In the genomic region with DNA sequence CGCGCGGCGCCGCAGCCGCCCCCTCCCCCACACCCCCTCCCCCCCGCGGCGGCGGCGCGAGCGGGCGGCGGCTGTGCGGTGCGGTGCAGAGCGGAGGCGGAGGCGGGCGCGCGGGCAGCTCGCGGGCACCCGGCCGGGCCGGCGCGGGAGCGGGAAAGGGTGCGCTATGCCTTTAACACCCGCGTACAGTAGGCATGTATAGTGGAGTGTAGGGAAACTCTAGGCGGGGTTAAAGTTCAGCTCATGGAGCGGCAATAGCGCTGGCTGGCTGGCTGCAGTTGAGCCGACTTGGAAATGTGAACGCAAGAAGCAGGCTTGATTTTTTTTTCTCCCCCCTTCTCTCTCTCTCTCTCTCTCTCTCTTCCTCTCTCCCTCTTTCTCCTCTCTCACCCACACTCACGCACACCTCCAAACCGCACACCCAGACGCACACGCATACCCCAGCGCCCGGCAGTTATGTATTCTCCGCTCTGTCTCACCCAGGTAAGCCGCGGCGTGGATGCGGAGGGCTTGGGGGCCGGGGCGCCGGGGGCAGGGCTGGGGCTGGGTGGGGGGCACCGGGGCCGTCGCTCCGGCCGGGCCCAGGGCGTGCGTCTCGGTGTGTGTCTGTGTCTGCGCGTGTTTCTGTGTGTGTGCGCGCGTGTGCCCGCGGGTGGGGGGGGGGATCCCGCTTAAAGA, we compare ENCODE assay signal across 8 cellular contexts. TPM values are rescaled to one million over a fixed set of nuclear protein-coding genes. Genes with fewer than 3 reads are reported as not detected.
DNase-seq lines count a peak whose midpoint lies in the region; ATAC-seq and TF ChIP-seq lines count a peak whose summit lies in the region.

NFIA (plus strand) TSS at position 226 of the 678 bp plus-strand sequence.

- TF ChIP-seq CTCF in HEK293 (tag by site-specific recombination; IDR thresholded peaks at IDR 0.05): no peak
- no peak for TF ChIP-seq CTCF in Panc1 (IDR thresholded peaks at IDR 0.05)
- no peak for TF ChIP-seq CTCF in neural crest cell (conservative IDR thresholded peaks at IDR 0.05)

- H3K27me3 Mint-ChIP-seq in neural crest cell (ENCODE audit: low read depth): peaks cover 82% of the 10 kb centered on the region

- no TSS peak for BruUV-seq in Panc1 (replicated peaks; lab: Mats Ljungman, UMichigan)

- peak within 1 kb of the TSS; percentile 94 for H3K4me3 Mint-ChIP-seq in neural crest cell

- peaks cover 44% of the 10 kb centered on the region for H3K4me1 Mint-ChIP-seq in neural crest cell

- POLR2A ChIA-PET in HEK293 (lab: Yijun Ruan, JAX) (interaction anchor here (0.6 to 2.2 kb wide), 14 partner anchors 10 to 255 kb away, joined by 3 to 14 read pairs (median 4); no protein-coding TSS in a partner anchor), Panc1 (lab: Charles Lee) (interaction anchor here (0.6 to 0.7 kb wide), 2 partner anchors 94 to 765 kb away, joined by 4 read pairs; no protein-coding TSS in a partner anchor)

- intact Hi-C loops in Panc1 (cut with micrococcal nuclease; ENCODE audit: unreplicated experiment): loop anchor here (10.0 kb wide), 1 partner anchor 252 kb away; no protein-coding TSS in a partner anchor

- H3K4me3 ChIP-seq in HEK293 (ENCODE audit: low read depth, low read length) (peak within 1 kb of the TSS; percentile 95), Panc1 (ENCODE audit: low read depth in 2 of 2, low read length in 2 of 2) (peak within 1 kb of the TSS; percentile 77 to 83)

- H3K27ac ChIP-seq in HEK293 (ENCODE audit: extremely low read depth, low read depth, low read length): peak within 1 kb of the TSS; percentile 94
- peak within 1 kb of the TSS; percentile 88 for H3K27ac ChIP-seq in Panc1 (ENCODE audit: low read length)

- peak; percentile 70 for DNase-seq in ACHN
- DNase-seq in Panc1 (ENCODE audit: low read depth, low spot score): peak; percentile 59
- peak; percentile 7 to 56 for DNase-seq in activated naive CD4-positive, alpha-beta T cell treated with anti-CD3 and anti-CD28 coated beads, Interleukin-2, amount 50 U/mL, for 72 hours (ENCODE audit: low spot score in 2 of 2)
- peak; percentile 29 for DNase-seq in germinal center (ENCODE audit: low spot score)
- peak; percentile 26 for DNase-seq in neural crest cell (ENCODE audit: low read depth, low spot score)
- DNase-seq in NCI-H2107 treated with DMSO at 0.1 percent for 48 hours (lab: John Stamatoyannopoulos, UW; ENCODE audit: unreplicated experiment): no peak

- in situ Hi-C loops in ACHN (cut with HindIII; ENCODE audit: low pct_ligation_motif_present, low pct_unique_long_range_greater_than_20kb, low sequenced_read_pairs): no loop called here
- in situ Hi-C loops in Panc1 (cut with HindIII; ENCODE audit: low pct_unique_long_range_greater_than_20kb, low sequenced_read_pairs): no loop called here

- H3K27ac Mint-ChIP-seq in activated naive CD4-positive, alpha-beta T cell treated with anti-CD3 and anti-CD28 coated beads, Interleukin-2, amount 50 U/mL, for 72 hours: no peak within 1 kb of the TSS
- H3K27ac Mint-ChIP-seq in neural crest cell (ENCODE audit: unreplicated experiment): no peak within 1 kb of the TSS

- H3K9me3 Mint-ChIP-seq in activated naive CD4-positive, alpha-beta T cell treated with anti-CD3 and anti-CD28 coated beads, Interleukin-2, amount 50 U/mL, for 72 hours: no peaks in the 10 kb centered on the region
- H3K9me3 Mint-ChIP-seq in neural crest cell: no peaks in the 10 kb centered on the region

- H3K4me1 ChIP-seq in HEK293 (ENCODE audit: control insufficient read depth, insufficient read depth, low read length): peaks cover 21% of the 10 kb centered on the region
- H3K4me1 ChIP-seq in Panc1 (ENCODE audit: control insufficient read depth, insufficient read depth, low read length): peaks cover 57% of the 10 kb centered on the region

- H3K36me3 Mint-ChIP-seq in activated naive CD4-positive, alpha-beta T cell treated with anti-CD3 and anti-CD28 coated beads, Interleukin-2, amount 50 U/mL, for 72 hours: peaks cover 0 to 7% of the 10 kb centered on the region in 2 donors
- H3K36me3 Mint-ChIP-seq in neural crest cell (ENCODE audit: low read depth): no peaks in the 10 kb centered on the region

- no peaks in the 10 kb centered on the region for H3K9me3 ChIP-seq in HEK293 (ENCODE audit: control insufficient read depth, insufficient read depth, low read depth, low read length)
- no peaks in the 10 kb centered on the region for H3K9me3 ChIP-seq in Panc1 (ENCODE audit: control insufficient read depth, insufficient read depth, low read depth, low read length)

- CTCF ChIA-PET in HEK293 (lab: Yijun Ruan, JAX): interaction anchor here (0.6 kb wide), 1 partner anchor 36 kb away, joined by 3 read pairs; no protein-coding TSS in a partner anchor
- CTCF ChIA-PET in Panc1 (lab: Charles Lee): interaction anchor here (0.6 to 1.5 kb wide), 2 partner anchors 33 to 128 kb away, joined by 5 to 8 read pairs; no protein-coding TSS in a partner anchor

- no peaks in the 10 kb centered on the region for H3K27me3 ChIP-seq in Panc1 (ENCODE audit: control insufficient read depth, insufficient read depth, low read length)

- no peaks in the 10 kb centered on the region for H3K36me3 ChIP-seq in HEK293 (ENCODE audit: control insufficient read depth in 2 of 2, insufficient read depth in 1 of 2, low read length in 2 of 2)
- no peaks in the 10 kb centered on the region; the same call in 1 of the 2 replicates for H3K36me3 ChIP-seq in Panc1 (ENCODE audit: control insufficient read depth, insufficient read depth, low read length)

- ATAC-seq in Panc1: peak; percentile 82
- ATAC-seq in activated naive CD4-positive, alpha-beta T cell treated with anti-CD3 and anti-CD28 coated beads, Interleukin-2, amount 50 U/mL, for 72 hours: peak; percentile 27 to 46
- ATAC-seq in GM21737 (IDR thresholded peaks at IDR 0.05; ENCODE audit: unreplicated experiment): no peak

TF ChIP-seq in HEK293, 187 proteins besides CTCF, POLR2A, EP300 and RAD21 (continues in another document):
- TF ChIP-seq ZFHX2 (tag by site-specific recombination; conservative IDR thresholded peaks at IDR 0.05) (0 out of 2 replicates have a peak, but pooled peaks have one; percentile 40), ZNF514 (tag by site-specific recombination; IDR thresholded peaks at IDR 0.05) (no peak), SALL2 (tag by site-specific recombination; IDR thresholded peaks at IDR 0.05; ENCODE audit: borderline replicate concordance) (no peak), ZNF311 (tag by site-specific recombination; IDR thresholded peaks at IDR 0.05; ENCODE audit: borderline replicate concordance) (no peak), ZNF529 (tag by site-specific recombination; IDR thresholded peaks at IDR 0.05; ENCODE audit: insufficient replicate concordance) (no peak), ZNF785 (tag by site-specific recombination; IDR thresholded peaks at IDR 0.05) (no peak), ZNF112 (tag by site-specific recombination; IDR thresholded peaks at IDR 0.05) (no peak), ZNF140 (tag by site-specific recombination; IDR thresholded peaks at IDR 0.05) (no peak), SP3 (tag by site-specific recombination; IDR thresholded peaks at IDR 0.05) (no peak), ZNF133 (tag by site-specific recombination; IDR thresholded peaks at IDR 0.05) (no peak), ZNF335 (tag by site-specific recombination; conservative IDR thresholded peaks at IDR 0.05) (peak; percentile 83), ZNF837 (tag by site-specific recombination; IDR thresholded peaks at IDR 0.05) (no peak), REPIN1 (tag by site-specific recombination; IDR thresholded peaks at IDR 0.05; ENCODE audit: low read depth) (peak; percentile 54; the same call in 1 of the 2 replicates), ZNF202 (tag by site-specific recombination; IDR thresholded peaks at IDR 0.05; ENCODE audit: borderline replicate concordance) (no peak)
- TF ChIP-seq, protein P1, sequence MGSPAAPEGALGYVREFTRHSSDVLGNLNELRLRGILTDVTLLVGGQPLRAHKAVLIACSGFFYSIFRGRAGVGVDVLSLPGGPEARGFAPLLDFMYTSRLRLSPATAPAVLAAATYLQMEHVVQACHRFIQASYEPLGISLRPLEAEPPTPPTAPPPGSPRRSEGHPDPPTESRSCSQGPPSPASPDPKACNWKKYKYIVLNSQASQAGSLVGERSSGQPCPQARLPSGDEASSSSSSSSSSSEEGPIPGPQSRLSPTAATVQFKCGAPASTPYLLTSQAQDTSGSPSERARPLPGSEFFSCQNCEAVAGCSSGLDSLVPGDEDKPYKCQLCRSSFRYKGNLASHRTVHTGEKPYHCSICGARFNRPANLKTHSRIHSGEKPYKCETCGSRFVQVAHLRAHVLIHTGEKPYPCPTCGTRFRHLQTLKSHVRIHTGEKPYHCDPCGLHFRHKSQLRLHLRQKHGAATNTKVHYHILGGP (tag by site-specific recombination; IDR thresholded peaks at IDR 0.05): no peak
- TF ChIP-seq, protein P2, sequence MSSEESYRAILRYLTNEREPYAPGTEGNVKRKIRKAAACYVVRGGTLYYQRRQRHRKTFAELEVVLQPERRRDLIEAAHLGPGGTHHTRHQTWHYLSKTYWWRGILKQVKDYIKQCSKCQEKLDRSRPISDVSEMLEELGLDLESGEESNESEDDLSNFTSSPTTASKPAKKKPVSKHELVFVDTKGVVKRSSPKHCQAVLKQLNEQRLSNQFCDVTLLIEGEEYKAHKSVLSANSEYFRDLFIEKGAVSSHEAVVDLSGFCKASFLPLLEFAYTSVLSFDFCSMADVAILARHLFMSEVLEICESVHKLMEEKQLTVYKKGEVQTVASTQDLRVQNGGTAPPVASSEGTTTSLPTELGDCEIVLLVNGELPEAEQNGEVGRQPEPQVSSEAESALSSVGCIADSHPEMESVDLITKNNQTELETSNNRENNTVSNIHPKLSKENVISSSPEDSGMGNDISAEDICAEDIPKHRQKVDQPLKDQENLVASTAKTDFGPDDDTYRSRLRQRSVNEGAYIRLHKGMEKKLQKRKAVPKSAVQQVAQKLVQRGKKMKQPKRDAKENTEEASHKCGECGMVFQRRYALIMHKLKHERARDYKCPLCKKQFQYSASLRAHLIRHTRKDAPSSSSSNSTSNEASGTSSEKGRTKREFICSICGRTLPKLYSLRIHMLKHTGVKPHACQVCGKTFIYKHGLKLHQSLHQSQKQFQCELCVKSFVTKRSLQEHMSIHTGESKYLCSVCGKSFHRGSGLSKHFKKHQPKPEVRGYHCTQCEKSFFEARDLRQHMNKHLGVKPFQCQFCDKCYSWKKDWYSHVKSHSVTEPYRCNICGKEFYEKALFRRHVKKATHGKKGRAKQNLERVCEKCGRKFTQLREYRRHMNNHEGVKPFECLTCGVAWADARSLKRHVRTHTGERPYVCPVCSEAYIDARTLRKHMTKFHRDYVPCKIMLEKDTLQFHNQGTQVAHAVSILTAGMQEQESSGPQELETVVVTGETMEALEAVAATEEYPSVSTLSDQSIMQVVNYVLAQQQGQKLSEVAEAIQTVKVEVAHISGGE (tag by site-specific recombination; conservative IDR thresholded peaks at IDR 0.05; ENCODE audit: low read depth): no peak

RNA-seq across cellular contexts. Expression of gene NFIA, which starts in this region (rescaled TPM):
- 20.9 TPM for total RNA-seq in Panc1 (2021; ENCODE audit: unreplicated experiment)
- polyA plus RNA-seq in Panc1 (2012; ENCODE audit: insufficient read length): 6.6 TPM
- total RNA-seq in activated naive CD4-positive, alpha-beta T cell treated with anti-CD3 and anti-CD28 coated beads, Interleukin-2, amount 50 U/mL, for 72 hours: 1 to 10 TPM in 1 of 2 donors, under 1 TPM in 1; 0.88 to 3.1 TPM
- total RNA-seq in neural crest cell: 2.2 and 3.4 TPM in 2 replicates
